1 cellular context compared by ENCODE assay signal in the genomic region with DNA sequence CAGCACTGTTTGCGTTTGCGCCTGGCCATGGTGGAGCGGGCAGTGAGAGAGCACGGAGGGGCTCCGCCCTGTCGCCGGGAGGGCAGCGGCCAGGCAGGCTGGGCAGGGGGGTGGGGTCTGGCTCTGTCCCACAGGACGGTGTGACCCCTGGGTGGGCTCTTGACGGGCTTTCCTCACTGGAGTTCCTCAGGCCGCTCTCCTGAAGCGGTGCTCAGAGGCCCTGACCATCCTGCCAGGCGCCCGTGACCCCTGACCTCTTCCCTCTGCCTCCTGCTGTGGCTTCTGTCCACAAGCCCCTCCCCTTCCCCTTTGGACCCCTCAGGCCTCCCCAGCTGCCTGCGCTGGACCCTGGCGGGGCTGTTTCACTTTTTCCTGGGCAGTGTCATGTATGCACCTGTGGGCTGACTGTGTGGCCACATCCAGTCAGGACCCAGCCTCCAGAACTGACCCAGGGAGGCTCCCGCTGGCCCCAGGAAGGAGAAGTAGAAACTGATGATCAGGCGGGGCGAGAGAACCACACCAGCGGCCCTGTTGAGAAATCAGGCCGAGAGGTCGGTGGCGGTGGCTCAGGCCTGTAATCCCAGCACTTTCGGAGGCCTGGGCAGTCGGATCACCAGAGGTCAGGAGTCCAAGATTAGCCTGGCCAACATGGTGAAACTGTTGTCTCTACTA.
TF ChIP-seq lines count a peak whose summit lies in the region.

No MANE protein-coding gene starts in this region.

TF ChIP-seq in HepG2, 621 proteins besides CTCF, POLR2A, EP300 and RAD21 (continued from another document and continues in another):
- TF ChIP-seq CREB3 (CRISPR knock-in tag; IDR thresholded peaks at IDR 0.05) (peak; percentile 77; the same call in 1 of the 2 replicates), NR3C1 (CRISPR knock-in tag; IDR thresholded peaks at IDR 0.05) (no peak), ZNF773 (CRISPR knock-in tag; IDR thresholded peaks at IDR 0.05; ENCODE audit: borderline replicate concordance) (peak; percentile 38; the same call in 1 of the 2 replicates), ZNF772 (CRISPR knock-in tag; IDR thresholded peaks at IDR 0.05) (peak; percentile 84), SRY (CRISPR knock-in tag; IDR thresholded peaks at IDR 0.05) (no peak; the same call in none of the 2 replicates), SMYD3 (CRISPR knock-in tag; IDR thresholded peaks at IDR 0.05) (no peak), KDM5A (IDR thresholded peaks at IDR 0.05; ENCODE audit: borderline replicate concordance, low read length) (peak; percentile 83), MIER2 (CRISPR knock-in tag; IDR thresholded peaks at IDR 0.05) (0 out of 2 replicates have a peak, but pooled peaks have one; percentile 9), ARNTL (CRISPR knock-in tag; IDR thresholded peaks at IDR 0.05) (peak; percentile 79), HDAC1 (CRISPR knock-in tag; IDR thresholded peaks at IDR 0.05) (peak; percentile 97), ZNF704 (CRISPR knock-in tag; IDR thresholded peaks at IDR 0.05; ENCODE audit: borderline replicate concordance) (peak; percentile 23; the same call in 1 of the 2 replicates), PATZ1 (CRISPR knock-in tag; IDR thresholded peaks at IDR 0.05) (peak; percentile 95), SSRP1 (CRISPR knock-in tag; IDR thresholded peaks at IDR 0.05) (no peak; the same call in 1 of the 2 replicates), ZNF260 (CRISPR knock-in tag; IDR thresholded peaks at IDR 0.05; ENCODE audit: borderline replicate concordance, low read depth) (no peak), ZNF263 (CRISPR knock-in tag; IDR thresholded peaks at IDR 0.05) (peak; percentile 75), RBM22 (optimal IDR thresholded peaks at IDR 0.05; ENCODE audit: low read length) (no peak), NONO (IDR thresholded peaks at IDR 0.05) (no peak), NONO (CRISPR knock-in tag; conservative IDR thresholded peaks at IDR 0.05) (peak; percentile 98), ASH2L (IDR thresholded peaks at IDR 0.05; ENCODE audit: insufficient read length, low read depth, low read length) (peak; percentile 98), ZNF343 (CRISPR knock-in tag; IDR thresholded peaks at IDR 0.05) (peak; percentile 88), ZNF317 (CRISPR knock-in tag; IDR thresholded peaks at IDR 0.05) (peak; percentile 31), ZNF431 (CRISPR knock-in tag; IDR thresholded peaks at IDR 0.05; ENCODE audit: borderline replicate concordance, low read depth) (peak; percentile 93; the same call in 1 of the 2 replicates), KDM6A (CRISPR knock-in tag; IDR thresholded peaks at IDR 0.05; ENCODE audit: low read depth) (peak; percentile 58; the same call in 1 of the 2 replicates), MEIS2 (CRISPR knock-in tag; IDR thresholded peaks at IDR 0.05) (peak; percentile 63), DPF2 (CRISPR knock-in tag; IDR thresholded peaks at IDR 0.05; ENCODE audit: borderline replicate concordance, low read depth) (peak; percentile 71), ZFP36 (IDR thresholded peaks at IDR 0.05; ENCODE audit: borderline replicate concordance, low read depth, low read length, partially characterized antibody) (no peak), SNAPC5 (CRISPR knock-in tag; IDR thresholded peaks at IDR 0.05; ENCODE audit: borderline replicate concordance) (no peak), ELF1 (CRISPR knock-in tag; IDR thresholded peaks at IDR 0.05) (peak; percentile 62), ZNF550 (CRISPR knock-in tag; IDR thresholded peaks at IDR 0.05; ENCODE audit: borderline replicate concordance) (peak; percentile 74; the same call in 1 of the 2 replicates)
- TF ChIP-seq, protein P1, sequence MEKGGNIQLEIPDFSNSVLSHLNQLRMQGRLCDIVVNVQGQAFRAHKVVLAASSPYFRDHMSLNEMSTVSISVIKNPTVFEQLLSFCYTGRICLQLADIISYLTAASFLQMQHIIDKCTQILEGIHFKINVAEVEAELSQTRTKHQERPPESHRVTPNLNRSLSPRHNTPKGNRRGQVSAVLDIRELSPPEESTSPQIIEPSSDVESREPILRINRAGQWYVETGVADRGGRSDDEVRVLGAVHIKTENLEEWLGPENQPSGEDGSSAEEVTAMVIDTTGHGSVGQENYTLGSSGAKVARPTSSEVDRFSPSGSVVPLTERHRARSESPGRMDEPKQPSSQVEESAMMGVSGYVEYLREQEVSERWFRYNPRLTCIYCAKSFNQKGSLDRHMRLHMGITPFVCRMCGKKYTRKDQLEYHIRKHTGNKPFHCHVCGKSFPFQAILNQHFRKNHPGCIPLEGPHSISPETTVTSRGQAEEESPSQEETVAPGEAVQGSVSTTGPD (CRISPR knock-in tag; IDR thresholded peaks at IDR 0.05): peak; percentile 56
- TF ChIP-seq, protein P2, sequence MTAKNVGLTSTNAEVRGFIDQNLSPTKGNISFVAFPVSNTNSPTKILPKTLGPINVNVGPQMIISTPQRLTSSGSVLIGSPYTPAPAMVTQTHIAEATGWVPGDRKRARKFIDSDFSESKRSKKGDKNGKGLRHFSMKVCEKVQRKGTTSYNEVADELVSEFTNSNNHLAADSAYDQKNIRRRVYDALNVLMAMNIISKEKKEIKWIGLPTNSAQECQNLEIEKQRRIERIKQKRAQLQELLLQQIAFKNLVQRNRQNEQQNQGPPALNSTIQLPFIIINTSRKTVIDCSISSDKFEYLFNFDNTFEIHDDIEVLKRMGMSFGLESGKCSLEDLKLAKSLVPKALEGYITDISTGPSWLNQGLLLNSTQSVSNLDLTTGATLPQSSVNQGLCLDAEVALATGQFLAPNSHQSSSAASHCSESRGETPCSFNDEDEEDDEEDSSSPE (CRISPR knock-in tag; IDR thresholded peaks at IDR 0.05): peak; percentile 57
- TF ChIP-seq, protein P3, sequence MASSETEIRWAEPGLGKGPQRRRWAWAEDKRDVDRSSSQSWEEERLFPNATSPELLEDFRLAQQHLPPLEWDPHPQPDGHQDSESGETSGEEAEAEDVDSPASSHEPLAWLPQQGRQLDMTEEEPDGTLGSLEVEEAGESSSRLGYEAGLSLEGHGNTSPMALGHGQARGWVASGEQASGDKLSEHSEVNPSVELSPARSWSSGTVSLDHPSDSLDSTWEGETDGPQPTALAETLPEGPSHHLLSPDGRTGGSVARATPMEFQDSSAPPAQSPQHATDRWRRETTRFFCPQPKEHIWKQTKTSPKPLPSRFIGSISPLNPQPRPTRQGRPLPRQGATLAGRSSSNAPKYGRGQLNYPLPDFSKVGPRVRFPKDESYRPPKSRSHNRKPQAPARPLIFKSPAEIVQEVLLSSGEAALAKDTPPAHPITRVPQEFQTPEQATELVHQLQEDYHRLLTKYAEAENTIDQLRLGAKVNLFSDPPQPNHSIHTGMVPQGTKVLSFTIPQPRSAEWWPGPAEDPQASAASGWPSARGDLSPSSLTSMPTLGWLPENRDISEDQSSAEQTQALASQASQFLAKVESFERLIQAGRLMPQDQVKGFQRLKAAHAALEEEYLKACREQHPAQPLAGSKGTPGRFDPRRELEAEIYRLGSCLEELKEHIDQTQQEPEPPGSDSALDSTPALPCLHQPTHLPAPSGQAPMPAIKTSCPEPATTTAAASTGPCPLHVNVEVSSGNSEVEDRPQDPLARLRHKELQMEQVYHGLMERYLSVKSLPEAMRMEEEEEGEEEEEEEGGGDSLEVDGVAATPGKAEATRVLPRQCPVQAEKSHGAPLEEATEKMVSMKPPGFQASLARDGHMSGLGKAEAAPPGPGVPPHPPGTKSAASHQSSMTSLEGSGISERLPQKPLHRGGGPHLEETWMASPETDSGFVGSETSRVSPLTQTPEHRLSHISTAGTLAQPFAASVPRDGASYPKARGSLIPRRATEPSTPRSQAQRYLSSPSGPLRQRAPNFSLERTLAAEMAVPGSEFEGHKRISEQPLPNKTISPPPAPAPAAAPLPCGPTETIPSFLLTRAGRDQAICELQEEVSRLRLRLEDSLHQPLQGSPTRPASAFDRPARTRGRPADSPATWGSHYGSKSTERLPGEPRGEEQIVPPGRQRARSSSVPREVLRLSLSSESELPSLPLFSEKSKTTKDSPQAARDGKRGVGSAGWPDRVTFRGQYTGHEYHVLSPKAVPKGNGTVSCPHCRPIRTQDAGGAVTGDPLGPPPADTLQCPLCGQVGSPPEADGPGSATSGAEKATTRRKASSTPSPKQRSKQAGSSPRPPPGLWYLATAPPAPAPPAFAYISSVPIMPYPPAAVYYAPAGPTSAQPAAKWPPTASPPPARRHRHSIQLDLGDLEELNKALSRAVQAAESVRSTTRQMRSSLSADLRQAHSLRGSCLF (CRISPR knock-in tag; IDR thresholded peaks at IDR 0.05; ENCODE audit: borderline replicate concordance): no peak
- TF ChIP-seq, protein P4, sequence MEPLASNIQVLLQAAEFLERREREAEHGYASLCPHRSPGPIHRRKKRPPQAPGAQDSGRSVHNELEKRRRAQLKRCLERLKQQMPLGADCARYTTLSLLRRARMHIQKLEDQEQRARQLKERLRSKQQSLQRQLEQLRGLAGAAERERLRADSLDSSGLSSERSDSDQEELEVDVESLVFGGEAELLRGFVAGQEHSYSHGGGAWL (CRISPR knock-in tag; IDR thresholded peaks at IDR 0.05): peak; percentile 79
- TF ChIP-seq, protein P5, sequence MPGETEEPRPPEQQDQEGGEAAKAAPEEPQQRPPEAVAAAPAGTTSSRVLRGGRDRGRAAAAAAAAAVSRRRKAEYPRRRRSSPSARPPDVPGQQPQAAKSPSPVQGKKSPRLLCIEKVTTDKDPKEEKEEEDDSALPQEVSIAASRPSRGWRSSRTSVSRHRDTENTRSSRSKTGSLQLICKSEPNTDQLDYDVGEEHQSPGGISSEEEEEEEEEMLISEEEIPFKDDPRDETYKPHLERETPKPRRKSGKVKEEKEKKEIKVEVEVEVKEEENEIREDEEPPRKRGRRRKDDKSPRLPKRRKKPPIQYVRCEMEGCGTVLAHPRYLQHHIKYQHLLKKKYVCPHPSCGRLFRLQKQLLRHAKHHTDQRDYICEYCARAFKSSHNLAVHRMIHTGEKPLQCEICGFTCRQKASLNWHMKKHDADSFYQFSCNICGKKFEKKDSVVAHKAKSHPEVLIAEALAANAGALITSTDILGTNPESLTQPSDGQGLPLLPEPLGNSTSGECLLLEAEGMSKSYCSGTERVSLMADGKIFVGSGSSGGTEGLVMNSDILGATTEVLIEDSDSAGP (CRISPR knock-in tag; IDR thresholded peaks at IDR 0.05; ENCODE audit: borderline replicate concordance): peak; percentile 90
- TF ChIP-seq, protein P6, sequence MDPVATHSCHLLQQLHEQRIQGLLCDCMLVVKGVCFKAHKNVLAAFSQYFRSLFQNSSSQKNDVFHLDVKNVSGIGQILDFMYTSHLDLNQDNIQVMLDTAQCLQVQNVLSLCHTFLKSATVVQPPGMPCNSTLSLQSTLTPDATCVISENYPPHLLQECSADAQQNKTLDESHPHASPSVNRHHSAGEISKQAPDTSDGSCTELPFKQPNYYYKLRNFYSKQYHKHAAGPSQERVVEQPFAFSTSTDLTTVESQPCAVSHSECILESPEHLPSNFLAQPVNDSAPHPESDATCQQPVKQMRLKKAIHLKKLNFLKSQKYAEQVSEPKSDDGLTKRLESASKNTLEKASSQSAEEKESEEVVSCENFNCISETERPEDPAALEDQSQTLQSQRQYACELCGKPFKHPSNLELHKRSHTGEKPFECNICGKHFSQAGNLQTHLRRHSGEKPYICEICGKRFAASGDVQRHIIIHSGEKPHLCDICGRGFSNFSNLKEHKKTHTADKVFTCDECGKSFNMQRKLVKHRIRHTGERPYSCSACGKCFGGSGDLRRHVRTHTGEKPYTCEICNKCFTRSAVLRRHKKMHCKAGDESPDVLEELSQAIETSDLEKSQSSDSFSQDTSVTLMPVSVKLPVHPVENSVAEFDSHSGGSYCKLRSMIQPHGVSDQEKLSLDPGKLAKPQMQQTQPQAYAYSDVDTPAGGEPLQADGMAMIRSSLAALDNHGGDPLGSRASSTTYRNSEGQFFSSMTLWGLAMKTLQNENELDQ (CRISPR knock-in tag; IDR thresholded peaks at IDR 0.05; ENCODE audit: borderline replicate concordance): no peak
